ENCODE assay signal across 8 cellular contexts in the genomic region with DNA sequence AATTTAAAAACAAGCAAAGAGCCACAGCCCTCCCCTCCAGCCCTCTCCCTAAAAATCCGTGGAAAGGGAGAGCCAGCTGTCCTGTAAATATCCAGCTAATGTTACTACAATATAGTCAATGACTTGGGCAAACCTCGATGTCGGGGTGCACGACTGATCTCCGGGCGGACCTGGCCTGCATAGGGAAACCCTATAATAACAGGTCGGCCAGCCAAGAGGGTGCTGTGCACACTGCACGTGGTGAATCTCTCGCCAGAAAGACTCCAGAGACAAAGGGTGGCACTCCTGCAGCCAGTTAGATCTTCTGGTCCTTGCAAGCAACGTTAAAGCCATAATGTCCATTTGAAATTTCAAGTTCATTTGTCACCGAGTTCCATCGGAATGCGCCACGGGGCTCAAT.
"Had no signal": no experiment of that assay in that cellular context is flagged by ENCODE, and none has a peak within 500 bp of the region (broad histone marks: within the 10 kb centered on the region; RNA-seq: fewer than 3 reads in every experiment).

No MANE protein-coding gene starts in this region.

- DNase-seq: GOT3, H9, HCEC 1CT, IMR-90 had no signal

- H3K4me3 Mint-ChIP-seq: H9 had no signal

- H3K4me1 Mint-ChIP-seq: H9 had no signal

- H3K27ac ChIP-seq: KMS-11 had no signal

- H3K4me2 ChIP-seq: KMS-11 had no signal

- FAIRE-seq: H54, HTR-8/SVneo, K562 had no signal

- H3K9ac ChIP-seq: KMS-11 had no signal

- H3K27ac Mint-ChIP-seq: H9 had no signal

- ATAC-seq: K562 had no signal

- H3K4me3 ChIP-seq: K562 had no signal
